In the genomic region with DNA sequence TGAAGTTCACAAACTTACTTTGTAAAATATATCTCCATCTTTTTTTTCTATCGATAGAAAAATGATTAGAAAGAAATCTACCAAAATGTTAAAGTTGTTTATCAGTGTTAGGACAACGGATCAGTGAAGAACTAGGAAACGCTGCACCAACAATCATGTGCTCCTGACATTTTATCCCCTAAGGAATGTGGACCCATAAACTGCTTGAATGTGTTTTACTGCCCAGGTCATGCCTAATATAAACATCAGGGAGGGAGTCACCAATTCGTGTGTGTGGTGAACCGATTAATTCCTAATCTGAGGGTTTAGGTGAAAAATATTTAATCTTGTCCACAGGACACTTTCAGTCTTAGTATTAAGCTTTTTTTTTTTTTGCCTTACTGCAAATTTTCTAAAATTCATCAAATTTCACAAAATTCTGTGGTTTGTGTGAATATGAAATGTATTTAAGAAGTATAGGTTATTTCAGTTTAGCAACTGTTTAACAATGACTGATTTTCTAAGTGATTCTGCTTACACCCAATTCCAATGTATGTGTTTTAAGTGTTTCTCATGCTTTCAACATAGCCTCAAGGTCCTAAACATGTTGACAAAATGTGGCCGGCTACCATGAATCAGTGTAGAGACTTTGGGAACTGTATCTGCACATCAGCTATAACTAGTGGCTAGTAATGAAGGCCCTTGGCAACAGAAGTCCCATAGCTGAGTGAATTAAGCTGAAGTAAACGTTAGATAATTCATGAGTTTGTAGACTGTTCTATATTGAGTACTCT, we compare ENCODE assay signal across 24 cellular contexts.
"Had no signal": no experiment of that assay in that cellular context is flagged by ENCODE, and none has a peak within 500 bp of the region (broad histone marks: within the 10 kb centered on the region; RNA-seq: fewer than 3 reads in every experiment).

No MANE protein-coding gene starts in this region.

- H3K27ac ChIP-seq: adrenal gland, ascending aorta, esophagus muscularis mucosa, parathyroid adenoma, psoas muscle, spleen, suprapubic skin, transverse colon, WERI-Rb-1 had no signal

- ATAC-seq: activated CD4-positive, CD25-positive, alpha-beta regulatory T cell treated with anti-CD3 and anti-CD28 coated beads, Interleukin-2, amount 50 U/mL, for 24 hours; left cardiac atrium; naive thymus-derived CD8-positive, alpha-beta T cell; psoas muscle; right cardiac atrium had no signal

- DNase-seq: activated CD4-positive, alpha-beta T cell treated with anti-CD3 and anti-CD28 coated beads for 48 hours; activated CD4-positive, alpha-beta T cell treated with anti-CD3 and anti-CD28 coated beads, Interleukin-2, amount 50 U/mL, for 48 hours; activated CD8-positive, alpha-beta memory T cell treated with anti-CD3 and anti-CD28 coated beads for 24 hours; activated effector memory CD4-positive, alpha-beta T cell treated with anti-CD3 and anti-CD28 coated beads, Interleukin-2, amount 50 U/mL, for 16 hours; activated naive CD4-positive, alpha-beta T cell treated with anti-CD3 and anti-CD28 coated beads for 36 hours; activated naive CD8-positive, alpha-beta T cell treated with anti-CD3 and anti-CD28 coated beads for 36 hours; adrenal gland; cortex of kidney; glutamatergic neuron; left cardiac atrium; naive thymus-derived CD8-positive, alpha-beta T cell; occipital lobe; psoas muscle; right cardiac atrium; spleen; stimulated activated naive CD4-positive, alpha-beta T cell; T-helper 9 cell; transverse colon; WERI-Rb-1 had no signal
